ENCODE assay signal across 14 cellular contexts in the genomic region with DNA sequence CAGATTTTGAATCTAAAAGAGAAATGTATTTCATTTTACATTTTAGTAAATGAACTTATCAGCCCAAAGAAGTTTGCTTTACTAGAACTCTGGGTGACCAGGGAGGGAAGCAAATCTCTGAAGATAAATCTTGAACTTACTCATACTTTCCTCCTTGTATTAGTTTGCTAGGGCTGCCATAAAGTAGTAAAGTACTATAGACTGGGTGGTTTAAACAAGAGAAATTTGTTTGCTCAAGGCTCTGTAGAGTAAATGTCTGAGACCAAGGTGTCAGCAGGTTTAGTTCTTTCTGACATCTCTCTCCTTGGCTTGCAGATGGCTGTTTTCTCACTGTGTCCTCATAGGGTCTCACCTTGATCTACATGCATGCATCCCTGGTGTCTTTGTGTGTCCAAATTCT.
DNase-seq lines count a peak whose midpoint lies in the region; ATAC-seq and TF ChIP-seq lines count a peak whose summit lies in the region.
"Had no signal": no experiment of that assay in that cellular context is flagged by ENCODE, and none has a peak within 500 bp of the region (broad histone marks: within the 10 kb centered on the region; RNA-seq: fewer than 3 reads in every experiment).

No MANE protein-coding gene starts in this region.

- no peak overlapping the region for H2AFZ ChIP-seq in hepatocyte
- H2AFZ ChIP-seq in neural cell (ENCODE audit: low read depth, low read length), result no peak overlapping the region
- H2AFZ ChIP-seq: GM23338 had no signal

- DNase-seq in NCI-H69 (lab: John Stamatoyannopoulos, UW) (peak; percentile 16), hepatocyte (ENCODE audit: low spot score) (peak; percentile 16), type B pancreatic cell (ENCODE audit: extremely low spot score, unreplicated experiment) (no peak), HUDEP-2 (lab: John Stamatoyannopoulos, UW; ENCODE audit: unreplicated experiment in 76 of 76) (no peak), dedifferentiated amniotic fluid mesenchymal stem cell (ENCODE audit: extremely low spot score) (no peak)
- DNase-seq: 8988T; CD4-positive, alpha-beta memory T cell; DMS153; H9 had no signal

- H3K4me1 Mint-ChIP-seq in type B pancreatic cell (ENCODE audit: unreplicated experiment), result peaks cover 50% of the 10 kb centered on the region
- H3K4me1 Mint-ChIP-seq: CD14-positive monocyte; CD4-positive, alpha-beta memory T cell had no signal

- no peak for TF ChIP-seq RAD21 in neural cell (conservative IDR thresholded peaks at IDR 0.05)

- H3K27me3 Mint-ChIP-seq in type B pancreatic cell, result peaks cover 18% of the 10 kb centered on the region

- no peak for ATAC-seq in HG03045 (IDR thresholded peaks at IDR 0.05; ENCODE audit: unreplicated experiment)
- ATAC-seq: GM23338 had no signal

- no peaks in the 10 kb centered on the region for H3K36me3 ChIP-seq in hepatocyte (replicated peaks; ENCODE audit: insufficient read depth, low read depth)
- no peaks in the 10 kb centered on the region for H3K36me3 ChIP-seq in neural cell (ENCODE audit: insufficient read depth, low read length)
- H3K36me3 ChIP-seq: BLaER1 had no signal

- H3F3A ChIP-seq in neural cell (ENCODE audit: insufficient read depth, low read length, poor library complexity, severe bottlenecking), result no peaks in the 10 kb centered on the region

- no peak overlapping the region for H3K9ac ChIP-seq in neural cell (ENCODE audit: low read length)
- H3K9ac ChIP-seq: BLaER1 had no signal

- H3K4me2 ChIP-seq in hepatocyte, result peak overlapping the region; percentile 20
- H3K4me2 ChIP-seq in neural cell (ENCODE audit: low read length), result peak overlapping the region; percentile 88
- H3K4me2 ChIP-seq: BLaER1, GM23338 had no signal

- peak overlapping the region; percentile 33 for H3K4me3 Mint-ChIP-seq in type B pancreatic cell
- H3K4me3 Mint-ChIP-seq: CD14-positive monocyte; CD4-positive, alpha-beta memory T cell; GM23338; H9 had no signal

- no peaks in the 10 kb centered on the region for H3K9me3 Mint-ChIP-seq in type B pancreatic cell
- H3K9me3 Mint-ChIP-seq: GM23338, H9 had no signal

- H3K36me3 Mint-ChIP-seq in type B pancreatic cell, result peaks cover 9% of the 10 kb centered on the region
- H3K36me3 Mint-ChIP-seq: CD14-positive monocyte; CD4-positive, alpha-beta memory T cell had no signal

- TF ChIP-seq EP300 in neural cell (conservative IDR thresholded peaks at IDR 0.05; ENCODE audit: poor library complexity, severe bottlenecking), result no peak

- H3K27ac ChIP-seq in hepatocyte, result no peak overlapping the region
- no peak overlapping the region for H3K27ac ChIP-seq in neural cell (ENCODE audit: low read length)
- H3K27ac ChIP-seq: BLaER1 had no signal

- H4K20me1 ChIP-seq in hepatocyte (ENCODE audit: insufficient read depth, poor library complexity, severe bottlenecking) (no peaks in the 10 kb centered on the region), neural cell (ENCODE audit: insufficient read depth) (peaks cover 3% of the 10 kb centered on the region)
- H4K20me1 ChIP-seq: BLaER1 had no signal

- no peak overlapping the region for H3K27ac Mint-ChIP-seq in type B pancreatic cell
- H3K27ac Mint-ChIP-seq: CD14-positive monocyte; CD4-positive, alpha-beta memory T cell; GM23338; H9 had no signal

- H3K27me3 ChIP-seq in hepatocyte (peaks cover 23% of the 10 kb centered on the region), neural cell (ENCODE audit: insufficient read depth, low read depth, low read length) (no peaks in the 10 kb centered on the region)
- H3K27me3 ChIP-seq: BLaER1 had no signal

- H3K79me2 ChIP-seq in hepatocyte (no peaks in the 10 kb centered on the region), neural cell (replicated peaks; ENCODE audit: insufficient read depth, low read length) (peaks cover 96% of the 10 kb centered on the region)

- H3K4me1 ChIP-seq in hepatocyte (ENCODE audit: insufficient read depth), result no peaks in the 10 kb centered on the region
- H3K4me1 ChIP-seq: BLaER1 had no signal

- H3K9me3 ChIP-seq in hepatocyte (ENCODE audit: low read depth) (no peaks in the 10 kb centered on the region), neural cell (ENCODE audit: low read length) (no peaks in the 10 kb centered on the region)
- H3K9me3 ChIP-seq: BLaER1 had no signal

- TF ChIP-seq CTCF in hepatocyte (IDR thresholded peaks at IDR 0.05; ENCODE audit: poor library complexity), result no peak
- TF ChIP-seq CTCF in neural cell (IDR thresholded peaks at IDR 0.05; ENCODE audit: poor library complexity, severe bottlenecking), result no peak
- TF ChIP-seq CTCF in type B pancreatic cell (conservative IDR thresholded peaks at IDR 0.05), result no peak

- H3K9me2 ChIP-seq in hepatocyte (replicated peaks; ENCODE audit: insufficient read depth), result no peaks in the 10 kb centered on the region
- H3K9me2 ChIP-seq in neural cell (ENCODE audit: insufficient read depth, low read length), result no peaks in the 10 kb centered on the region

- H3K4me3 ChIP-seq in hepatocyte (no peak overlapping the region), neural cell (ENCODE audit: low read length) (peak overlapping the region; percentile 73)
- H3K4me3 ChIP-seq: BLaER1, GM23338 had no signal

TF ChIP-seq in neural cell, 6 proteins besides CTCF, POLR2A, EP300 and RAD21:
- no peak for TF ChIP-seq EZH2 (IDR thresholded peaks at IDR 0.05; ENCODE audit: borderline replicate concordance, insufficient read depth, low read length, poor library complexity, severe bottlenecking)

Comparison
In these comparisons a context has a peak if more than half of its experiments do, and no peak if none do; other contexts are left out.
1. DNase-seq: peak in NCI-H69 (single experiment) and hepatocyte (single experiment); none in type B pancreatic cell (single experiment), HUDEP-2 (0 of 76) and dedifferentiated amniotic fluid mesenchymal stem cell (single experiment).